8 cellular contexts compared by ENCODE assay signal in genomic region chr13:37059136-37059847, GRCh38. TPM values are rescaled to one million over a fixed set of nuclear protein-coding genes. Genes with fewer than 3 reads are reported as not detected.
A peak's percentile ranks its signal among the peaks of the same experiment; 100 is the strongest.
DNase-seq lines count a peak whose midpoint lies in the region; ATAC-seq and TF ChIP-seq lines count a peak whose summit lies in the region.

Gene SUPT20H, minus strand, starts transcription at chr13:37059688. Its CDS starts 8,198 bp downstream, at chr13:37051490.

- POLR2A ChIA-PET in activated naive CD8-positive, alpha-beta T cell treated with anti-CD3 and anti-CD28 coated beads, Interleukin-2, amount 10 ng/mL, durations not matched to agents 7 days and 5 days (lab: Charles Lee): interaction anchor here (2.0 kb wide), 1 partner anchor 59 kb away, joined by 13 read pairs; the partner anchor contains the start of gene EXOSC8

- peak within 1 kb of the TSS; percentile 76 for H3K4me2 ChIP-seq in SU-DHL-6 (ENCODE audit: low read depth, low read length, poor library complexity, severe bottlenecking)

- peak within 1 kb of the TSS; percentile 54 for H3K27ac ChIP-seq in SU-DHL-6 (ENCODE audit: low read depth, low read length)
- H3K27ac ChIP-seq in ovary: peak within 1 kb of the TSS; percentile 54 to 79
- H3K27ac ChIP-seq in thymus (ENCODE audit: low read depth): peak within 1 kb of the TSS; percentile 96

- peak within 1 kb of the TSS; percentile 98 for H3K4me3 Mint-ChIP-seq in activated naive CD8-positive, alpha-beta T cell treated with anti-CD3 and anti-CD28 coated beads, Interleukin-2, amount 10 ng/mL, durations not matched to agents 7 days and 5 days

- peaks cover 12% of the 10 kb centered on the region for H3K4me1 Mint-ChIP-seq in activated naive CD8-positive, alpha-beta T cell treated with anti-CD3 and anti-CD28 coated beads, Interleukin-2, amount 10 ng/mL, durations not matched to agents 7 days and 5 days

- H3K9ac ChIP-seq in SU-DHL-6 (ENCODE audit: low read length): peak within 1 kb of the TSS; percentile 74

- H3K27me3 ChIP-seq in SU-DHL-6 (ENCODE audit: low read length): no peaks in the 10 kb centered on the region
- H3K27me3 ChIP-seq in ovary: no peaks in the 10 kb centered on the region
- no peaks in the 10 kb centered on the region for H3K27me3 ChIP-seq in thymus (ENCODE audit: control insufficient read depth, insufficient read depth)

- DNase-seq in GM12865 (ENCODE audit: low read depth): peak; percentile 96
- DNase-seq in NCI-H1105 treated with DMSO at 0.1 percent for 48 hours (lab: John Stamatoyannopoulos, UW): peak; percentile 76
- DNase-seq in activated naive CD8-positive, alpha-beta T cell treated with anti-CD3 and anti-CD28 coated beads, Interleukin-2, amount 10 ng/mL, durations not matched to agents 7 days and 5 days: peak; percentile 93
- peak; percentile 77 to 98 (median 94) for DNase-seq in head of caudate nucleus
- peak; percentile 90 to 97 (median 93) for DNase-seq in ovary

- H3K9me2 ChIP-seq in SU-DHL-6 (replicated peaks; ENCODE audit: insufficient read depth, low read length): no peaks in the 10 kb centered on the region

- no peaks in the 10 kb centered on the region for H3K9me3 ChIP-seq in SU-DHL-6 (ENCODE audit: insufficient read depth, low read length)
- no peaks in the 10 kb centered on the region for H3K9me3 ChIP-seq in ovary
- H3K9me3 ChIP-seq in thymus (ENCODE audit: control insufficient read depth): no peaks in the 10 kb centered on the region

- H3K27me3 Mint-ChIP-seq in activated naive CD8-positive, alpha-beta T cell treated with anti-CD3 and anti-CD28 coated beads, Interleukin-2, amount 10 ng/mL, durations not matched to agents 7 days and 5 days: peaks cover 5% of the 10 kb centered on the region

- peaks cover 22% of the 10 kb centered on the region for H3K36me3 Mint-ChIP-seq in activated naive CD8-positive, alpha-beta T cell treated with anti-CD3 and anti-CD28 coated beads, Interleukin-2, amount 10 ng/mL, durations not matched to agents 7 days and 5 days

- ATAC-seq in HG02678 (IDR thresholded peaks at IDR 0.05; ENCODE audit: unreplicated experiment): peak; percentile 97
- ATAC-seq in activated naive CD8-positive, alpha-beta T cell treated with anti-CD3 and anti-CD28 coated beads, Interleukin-2, amount 10 ng/mL, durations not matched to agents 7 days and 5 days (ENCODE audit: low read depth): peak; percentile 96

- H3K27ac Mint-ChIP-seq in activated naive CD8-positive, alpha-beta T cell treated with anti-CD3 and anti-CD28 coated beads, Interleukin-2, amount 10 ng/mL, durations not matched to agents 7 days and 5 days: peak within 1 kb of the TSS; percentile 97

- peak within 1 kb of the TSS; percentile 96 for H3K4me3 ChIP-seq in GM12865 (ENCODE audit: low read depth, low read length)
- H3K4me3 ChIP-seq in SU-DHL-6 (ENCODE audit: insufficient read depth, low read length, poor library complexity, severe bottlenecking): peak within 1 kb of the TSS; percentile 67
- H3K4me3 ChIP-seq in ovary: peak within 1 kb of the TSS; percentile 81
- H3K4me3 ChIP-seq in thymus (ENCODE audit: low read length): peak within 1 kb of the TSS; percentile 95

- intact Hi-C loops in head of caudate nucleus (cut with DNase I) (no loop called here), ovary (cut with DNase I) (no loop called here)

- no peaks in the 10 kb centered on the region for H3K4me1 ChIP-seq in ovary (ENCODE audit: insufficient read depth)
- H3K4me1 ChIP-seq in thymus (ENCODE audit: control insufficient read depth, insufficient read depth, low read length): peaks cover 2% of the 10 kb centered on the region

- H3K79me2 ChIP-seq in SU-DHL-6 (ENCODE audit: insufficient read depth, low read length): peaks cover 30% of the 10 kb centered on the region

- H3F3A ChIP-seq in SU-DHL-6 (ENCODE audit: insufficient read depth): no peaks in the 10 kb centered on the region

- TF ChIP-seq POLR2A in ovary (IDR thresholded peaks at IDR 0.05): peak; percentile 78

- 0 to 1% (median 0%) methylated on average over 55 to 63 of the region's 63 CpGs for WGBS in ovary, 3 donors
- WGBS in thymus: under 1% methylated on average over 63 of the region's 63 CpGs

- TF ChIP-seq CTCF in GM12865 (IDR thresholded peaks at IDR 0.05; ENCODE audit: insufficient read depth, low read depth, low read length, missing control alignments) (no peak), SU-DHL-6 (IDR thresholded peaks at IDR 0.05; ENCODE audit: insufficient read depth, low read length, poor library complexity, severe bottlenecking) (no peak), ovary (IDR thresholded peaks at IDR 0.05) (no peak)

- H3K36me3 ChIP-seq in SU-DHL-6 (ENCODE audit: low read length) (no peaks in the 10 kb centered on the region; the same call in 1 of the 2 replicates), ovary (no peaks in the 10 kb centered on the region), thymus (ENCODE audit: control insufficient read depth, insufficient read depth) (no peaks in the 10 kb centered on the region)

- H4K20me1 ChIP-seq in SU-DHL-6 (ENCODE audit: low read depth, low read length): no peaks in the 10 kb centered on the region

- peak within 1 kb of the TSS; percentile 81 for H2AFZ ChIP-seq in SU-DHL-6 (ENCODE audit: low read depth, low read length, severe bottlenecking)

- H3K9me3 Mint-ChIP-seq in activated naive CD8-positive, alpha-beta T cell treated with anti-CD3 and anti-CD28 coated beads, Interleukin-2, amount 10 ng/mL, durations not matched to agents 7 days and 5 days: no peaks in the 10 kb centered on the region

- TF ChIP-seq EP300 in ovary (IDR thresholded peaks at IDR 0.05): no peak

RNA-seq across cellular contexts. Expression of gene SUPT20H, which starts in this region (rescaled TPM):
- 10 to 100 TPM; 79.6 to 88.4 TPM for total RNA-seq in activated naive CD8-positive, alpha-beta T cell treated with anti-CD3 and anti-CD28 coated beads, Interleukin-2, amount 10 ng/mL, durations not matched to agents 7 days and 5 days
- total RNA-seq in ovary: 10 to 100 TPM; 36.6 to 57.1 (median 50.9) TPM
- polyA plus RNA-seq in ovary (100 to 1,000 TPM in 1 of 2 donors, 10 to 100 TPM in 1; 31.7 to 108 TPM), thymus (45.4 TPM)

Comparison
In these comparisons a context has a peak if more than half of its experiments do, and no peak if none do; other contexts are left out.
1. Peak in every context shown above with its lines: DNase-seq, ATAC-seq, H3K4me3 ChIP-seq and H3K27ac ChIP-seq.